1 cellular context compared by ENCODE assay signal in genomic region chr7:144378651-144379050, GRCh38.
TF ChIP-seq lines count a peak whose summit lies in the region.

No MANE protein-coding gene starts in this region.

TF ChIP-seq in GM23338, 12 proteins besides CTCF, POLR2A, EP300 and RAD21 (continued from another document):
- no peak for TF ChIP-seq ZNF462 (CRISPR knock-in tag; IDR thresholded peaks at IDR 0.05)
